Comparison of ENCODE assay signal across 12 cellular contexts in the genomic region with DNA sequence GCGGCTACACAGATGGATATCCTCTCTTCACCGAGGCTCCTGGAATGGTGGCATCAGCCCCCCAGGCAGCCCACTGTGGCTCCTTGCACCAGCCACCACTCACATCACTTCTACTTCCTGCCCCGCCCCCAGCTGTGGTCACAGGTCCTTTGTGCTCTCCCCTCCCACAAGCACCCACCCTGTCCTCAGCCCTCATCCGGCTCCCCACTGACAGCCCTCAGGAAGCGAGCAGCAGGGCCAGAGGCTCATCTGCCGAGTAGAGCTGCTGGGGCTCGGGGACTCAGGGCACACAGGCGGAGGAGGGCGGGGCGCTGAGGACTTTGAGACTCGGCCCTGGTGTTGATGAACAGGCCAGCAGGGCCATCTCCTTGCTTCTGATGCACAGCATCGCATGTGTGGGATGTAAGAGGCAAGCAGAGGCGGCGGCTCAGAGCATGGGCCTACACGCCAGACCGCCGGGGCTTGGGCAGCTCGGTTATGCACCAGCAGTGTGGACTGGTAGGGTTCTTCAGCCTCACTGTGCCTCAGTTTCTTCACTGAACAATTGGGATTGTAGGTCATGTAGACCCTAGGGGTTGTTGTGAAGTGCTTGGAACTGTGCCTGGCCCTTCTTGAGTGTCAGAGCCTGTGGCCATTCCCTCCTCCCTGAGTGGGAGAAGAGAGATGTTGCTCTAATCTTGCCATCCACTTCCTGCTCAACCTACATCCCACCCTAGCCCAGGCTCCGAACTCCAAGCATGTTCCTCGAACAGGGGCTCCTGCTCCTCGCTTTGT. TPM values are rescaled to one million over a fixed set of nuclear protein-coding genes. Genes with fewer than 3 reads are reported as not detected.
DNase-seq lines count a peak whose midpoint lies in the region; ATAC-seq, FAIRE-seq and TF ChIP-seq lines count a peak whose summit lies in the region.
"Had no signal": no experiment of that assay in that cellular context is flagged by ENCODE, and none has a peak within 500 bp of the region (broad histone marks: within the 10 kb centered on the region; RNA-seq: fewer than 3 reads in every experiment).

TSS of gene PRF1 (minus strand) at position 77 of the 774 bp plus-strand sequence. CDS start 1,839 bp downstream, outside the sequence.

- H3K27ac ChIP-seq in left ventricle myocardium inferior (replicated peaks) (no peak within 1 kb of the TSS), small intestine (ENCODE audit: low read depth in 1 of 2, low read length in 1 of 2) (peak within 1 kb of the TSS; percentile 47 to 66), aorta (ENCODE audit: low read depth in 1 of 2, low read length in 2 of 2) (no peak within 1 kb of the TSS), uterus (no peak within 1 kb of the TSS)
- H3K27ac ChIP-seq: A549, brain microvascular endothelial cell had no signal

- FAIRE-seq in small intestine (lab: Jason Lieb, UNC) = no peak
- FAIRE-seq: A549, GM19239 had no signal

- ATAC-seq in Right ventricle myocardium inferior (peak; percentile 26), aorta (ENCODE audit: low FRiP score) (peak; percentile 50), GM19328 (IDR thresholded peaks at IDR 0.05; ENCODE audit: unreplicated experiment) (no peak)
- ATAC-seq in activated naive CD4-positive, alpha-beta T cell treated with anti-CD3 and anti-CD28 coated beads, Interleukin-2, amount 50 U/mL, for 72 hours = peak; percentile 92
- ATAC-seq: A549 had no signal

- H3K4me1 ChIP-seq in left ventricle myocardium inferior (no peaks in the 10 kb centered on the region), small intestine (ENCODE audit: control insufficient read depth in 2 of 2, insufficient read depth in 1 of 2, low read depth in 1 of 2, low read length in 1 of 2) (no peaks in the 10 kb centered on the region), aorta (ENCODE audit: control insufficient read depth in 1 of 2, insufficient read depth in 2 of 2, low read length in 2 of 2) (no peaks in the 10 kb centered on the region), uterus (no peaks in the 10 kb centered on the region)
- H3K4me1 ChIP-seq: A549 had no signal

- H3K9me3 ChIP-seq in left ventricle myocardium inferior (replicated peaks) (no peaks in the 10 kb centered on the region), small intestine (ENCODE audit: control insufficient read depth, low read depth) (no peaks in the 10 kb centered on the region), aorta (ENCODE audit: control insufficient read depth, low read length) (no peaks in the 10 kb centered on the region), uterus (no peaks in the 10 kb centered on the region)
- H3K9me3 ChIP-seq: A549 had no signal

- H3K9me3 Mint-ChIP-seq in activated naive CD4-positive, alpha-beta T cell treated with anti-CD3 and anti-CD28 coated beads, Interleukin-2, amount 50 U/mL, for 72 hours = peaks cover 4 to 5% of the 10 kb centered on the region in 2 donors

- no peak for TF ChIP-seq POLR2A in uterus (IDR thresholded peaks at IDR 0.05)

- TF ChIP-seq CTCF in left ventricle myocardium inferior (IDR thresholded peaks at IDR 0.05; ENCODE audit: borderline replicate concordance) (no peak), uterus (IDR thresholded peaks at IDR 0.05) (no peak)

- intact Hi-C loops in Right ventricle myocardium inferior (cut with DNase I) = no loop called here
- intact Hi-C loops in left ventricle myocardium inferior (cut with micrococcal nuclease) = no loop called here
- intact Hi-C loops in aorta (cut with DNase I) = no loop called here
- intact Hi-C loops in uterus (cut with DNase I; ENCODE audit: low total_unique reads) = no loop called here

- peaks cover 7 to 23% of the 10 kb centered on the region in 2 donors for H3K36me3 Mint-ChIP-seq in activated naive CD4-positive, alpha-beta T cell treated with anti-CD3 and anti-CD28 coated beads, Interleukin-2, amount 50 U/mL, for 72 hours

- DNase-seq in Right ventricle myocardium inferior (ENCODE audit: missing footprints) (no peak), left ventricle myocardium inferior (no peak), small intestine (peak; percentile 69), aorta (peak in 1 of 2 donors; percentile 65), uterus (no peak), DMS 273 treated with DMSO at 0.1 percent for 48 hours (lab: John Stamatoyannopoulos, UW) (no peak)
- peak; percentile 66 to 79 for DNase-seq in activated naive CD4-positive, alpha-beta T cell treated with anti-CD3 and anti-CD28 coated beads, Interleukin-2, amount 50 U/mL, for 72 hours (ENCODE audit: low spot score in 2 of 2)
- DNase-seq: brain microvascular endothelial cell had no signal

- whole genome bisulfite sequencing in small intestine, 3 donors = 60 to 75% (median 62%) methylated on average over 21 of the region's 21 CpGs
- WGBS in aorta, 2 donors = 94 to 96% methylated on average over 21 of the region's 21 CpGs

- H3K36me3 ChIP-seq in left ventricle myocardium inferior = no peaks in the 10 kb centered on the region
- peaks cover 0 to 2% of the 10 kb centered on the region in 2 donors for H3K36me3 ChIP-seq in small intestine (ENCODE audit: control insufficient read depth in 2 of 2, insufficient read depth in 2 of 2, low read length in 2 of 2)
- H3K36me3 ChIP-seq in aorta (ENCODE audit: control insufficient read depth in 1 of 2, insufficient read depth in 2 of 2, low read length in 1 of 2) = no peaks in the 10 kb centered on the region
- H3K36me3 ChIP-seq in uterus = no peaks in the 10 kb centered on the region
- H3K36me3 ChIP-seq: brain microvascular endothelial cell had no signal

- peak within 1 kb of the TSS; percentile 92 to 95 for H3K27ac Mint-ChIP-seq in activated naive CD4-positive, alpha-beta T cell treated with anti-CD3 and anti-CD28 coated beads, Interleukin-2, amount 50 U/mL, for 72 hours

- H3K27me3 ChIP-seq in left ventricle myocardium inferior (ENCODE audit: low read depth) (no peaks in the 10 kb centered on the region), small intestine (ENCODE audit: control insufficient read depth in 2 of 2, insufficient read depth in 2 of 2, low read length in 2 of 2) (no peaks in the 10 kb centered on the region), aorta (ENCODE audit: control insufficient read depth in 1 of 2, insufficient read depth in 2 of 2, low read length in 1 of 2) (no peaks in the 10 kb centered on the region), uterus (no peaks in the 10 kb centered on the region)
- H3K27me3 ChIP-seq: brain microvascular endothelial cell had no signal

- no peak within 1 kb of the TSS for H3K4me3 ChIP-seq in left ventricle myocardium inferior
- peak within 1 kb of the TSS in 1 of 2 donors; percentile 44 for H3K4me3 ChIP-seq in small intestine (ENCODE audit: low read depth in 1 of 2, low read length in 2 of 2)
- H3K4me3 ChIP-seq in aorta (ENCODE audit: low read length in 2 of 2) = no peak within 1 kb of the TSS
- H3K4me3 ChIP-seq in uterus = no peak within 1 kb of the TSS
- H3K4me3 ChIP-seq: A549 had no signal

RNA-seq across cellular contexts. Expression of gene PRF1, which starts in this region (rescaled TPM):
- total RNA-seq in Right ventricle myocardium inferior (4.3 TPM), left ventricle myocardium inferior (2.6 TPM), aorta (1 to 10 TPM; 3.2 to 6.1 TPM), uterus (1 to 10 TPM in 2 of 4 donors, under 1 TPM in 1, not detected in 1; 0.51 to 8.7 (median 1.1) TPM)
- total RNA-seq in activated naive CD4-positive, alpha-beta T cell treated with anti-CD3 and anti-CD28 coated beads, Interleukin-2, amount 50 U/mL, for 72 hours = 10 to 100 TPM; 30.9 to 35.7 TPM
- polyA plus RNA-seq in small intestine (1 to 10 TPM; 1.1 to 2.4 (median 2.0) TPM), aorta (1 to 10 TPM; 1.3 to 6.1 TPM)
- total RNA-seq: kidney epithelial cell had no signal
- polyA plus RNA-seq: A549 had no signal

Comparison
In these comparisons a context has a peak if more than half of its experiments do, and no peak if none do; other contexts are left out.
1. DNase-seq: peak in activated naive CD4-positive, alpha-beta T cell treated with anti-CD3 and anti-CD28 coated beads, Interleukin-2, amount 50 U/mL, for 72 hours (2 of 2) and small intestine (single experiment); none in Right ventricle myocardium inferior (single experiment), left ventricle myocardium inferior (single experiment), uterus (0 of 2) and DMS 273 treated with DMSO at 0.1 percent for 48 hours (single experiment).
2. H3K27ac ChIP-seq: peak in small intestine (2 of 2); none in left ventricle myocardium inferior (single experiment), aorta (0 of 2) and uterus (0 of 2).